ENCODE assay signal across 9 cellular contexts in genomic region chr16:29605593-29606205, GRCh38. TPM values are rescaled to one million over a fixed set of nuclear protein-coding genes. Genes with fewer than 3 reads are reported as not detected.
DNase-seq lines count a peak whose midpoint lies in the region; ATAC-seq and TF ChIP-seq lines count a peak whose summit lies in the region.
"Not testable (repeated sequence)": the region's sequence is repeated elsewhere in the genome, so short reads cannot be mapped to it uniquely, and the experiment has no call there.
"Had no signal": no experiment of that assay in that cellular context is flagged by ENCODE, and none has a peak within 500 bp of the region (broad histone marks: within the 10 kb centered on the region; RNA-seq: fewer than 3 reads in every experiment).

No MANE protein-coding gene starts in this region.

- H3K23ac ChIP-seq in IMR-90 (ENCODE audit: low read depth, low read length), result not testable (repeated sequence)

- not testable (repeated sequence) for H3K27me3 Mint-ChIP-seq in activated CD8-positive, alpha-beta T cell treated with anti-CD3 and anti-CD28 coated beads for 36 hours; brain; osteocyte (ENCODE audit: unreplicated experiment)

- H3K27ac Mint-ChIP-seq in activated CD8-positive, alpha-beta T cell treated with anti-CD3 and anti-CD28 coated beads for 36 hours, result peak overlapping the region; percentile 34
- H3K27ac Mint-ChIP-seq in brain, result peak overlapping the region in 4 of 5 experiments; percentile 30 to 77 (median 40)
- not testable (repeated sequence) for H3K27ac Mint-ChIP-seq in osteocyte (ENCODE audit: unreplicated experiment)

- intact Hi-C loops in IMR-90 (cut with micrococcal nuclease); activated CD8-positive, alpha-beta T cell treated with anti-CD3 and anti-CD28 coated beads for 36 hours (cut with micrococcal nuclease); right lobe of liver (cut with DNase I): not testable (repeated sequence)

- TF ChIP-seq RAD21 in IMR-90 (IDR thresholded peaks at IDR 0.05; ENCODE audit: low read length), result not testable (repeated sequence)

- H3K4ac ChIP-seq in IMR-90 (ENCODE audit: low read depth, low read length), result not testable (repeated sequence)

- CTCF ChIA-PET in IMR-90 (lab: Yijun Ruan, JAX); activated CD8-positive, alpha-beta T cell treated with anti-CD3 and anti-CD28 coated beads for 36 hours (lab: Charles Lee): not testable (repeated sequence)

- not testable (repeated sequence) for H3K36me3 ChIP-seq in BLaER1; IMR-90 (ENCODE audit: control insufficient read depth, insufficient read depth, low read length); gastroesophageal sphincter; right lobe of liver; skeletal muscle tissue (ENCODE audit: control insufficient read depth in 3 of 3, insufficient read depth in 3 of 3, low read length in 3 of 3)

- not testable (repeated sequence) for DNase-seq in IMR-90; activated CD8-positive, alpha-beta T cell treated with anti-CD3 and anti-CD28 coated beads for 36 hours
- peak in 1 of 3 donors; percentile 83 for DNase-seq in right lobe of liver
- DNase-seq in osteocyte (ENCODE audit: extremely low spot score, unreplicated experiment), result peak; percentile 42

- not testable (repeated sequence) for H2AK9ac ChIP-seq in IMR-90 (replicated peaks; ENCODE audit: low read depth, low read length, poor library complexity)

- not testable (repeated sequence) for H3K9me3 Mint-ChIP-seq in activated CD8-positive, alpha-beta T cell treated with anti-CD3 and anti-CD28 coated beads for 36 hours; brain; osteocyte (ENCODE audit: unreplicated experiment)

- H3K36me3 Mint-ChIP-seq in activated CD8-positive, alpha-beta T cell treated with anti-CD3 and anti-CD28 coated beads for 36 hours (ENCODE audit: low read depth), result peaks cover 34% of the 10 kb centered on the region
- H3K36me3 Mint-ChIP-seq in brain; osteocyte (ENCODE audit: unreplicated experiment): not testable (repeated sequence)

- H2BK20ac ChIP-seq in IMR-90 (ENCODE audit: low read depth, low read length), result not testable (repeated sequence)

- H3K4me2 ChIP-seq in BLaER1, result peak overlapping the region; percentile 56
- H3K4me2 ChIP-seq in IMR-90 (ENCODE audit: low read depth, low read length), result not testable (repeated sequence)

- not testable (repeated sequence) for H2AK5ac ChIP-seq in IMR-90 (ENCODE audit: low read depth, low read length)

- dilution Hi-C loops in IMR-90 (cut with HindIII; ENCODE audit: low sequenced_read_pairs, unreplicated experiment), result not testable (repeated sequence)

- not testable (repeated sequence) for H3K9me3 ChIP-seq in BLaER1; IMR-90 (ENCODE audit: control insufficient read depth, insufficient read depth, low read length); gastroesophageal sphincter; right lobe of liver; skeletal muscle tissue (ENCODE audit: control insufficient read depth in 3 of 3, low read length in 3 of 3)

- not testable (repeated sequence) for H3K14ac ChIP-seq in IMR-90 (replicated peaks; ENCODE audit: low read depth, low read length)

- TF ChIP-seq POLR2A in IMR-90 (IDR thresholded peaks at IDR 0.05; ENCODE audit: low read depth, low read length); gastroesophageal sphincter (IDR thresholded peaks at IDR 0.05); right lobe of liver (IDR thresholded peaks at IDR 0.05): not testable (repeated sequence)

- not testable (repeated sequence) for H4K91ac ChIP-seq in IMR-90 (ENCODE audit: insufficient read depth, low read depth, low read length)

- H2BK5ac ChIP-seq in IMR-90 (ENCODE audit: low read depth, low read length, poor library complexity, severe bottlenecking), result peak overlapping the region; percentile 59

- H3K27ac ChIP-seq in BLaER1; IMR-90 (ENCODE audit: insufficient read depth, low read length); right lobe of liver: not testable (repeated sequence)
- H3K27ac ChIP-seq in gastroesophageal sphincter (peak overlapping the region in 3 of 4 donors; percentile 64 to 75 (median 74)), skeletal muscle tissue (ENCODE audit: low read depth, low read length) (peak overlapping the region; percentile 78)

- not testable (repeated sequence) for H3K9ac ChIP-seq in BLaER1; IMR-90 (ENCODE audit: low read depth, low read length)
- peak overlapping the region in 1 of 3 donors; percentile 45 for H3K9ac ChIP-seq in skeletal muscle tissue (ENCODE audit: low read depth in 1 of 3, low read length in 3 of 3)

- POLR2A ChIA-PET in IMR-90 (lab: Charles Lee; ENCODE audit: unreplicated experiment); activated CD8-positive, alpha-beta T cell treated with anti-CD3 and anti-CD28 coated beads for 36 hours (lab: Charles Lee): not testable (repeated sequence)

- H3K56ac ChIP-seq in IMR-90 (ENCODE audit: extremely low read depth, insufficient read depth, low read length), result not testable (repeated sequence)

- BruUV-seq in IMR-90 (replicated peaks; lab: Mats Ljungman, UMichigan), result not testable (repeated sequence)

- in situ Hi-C loops in IMR-90 (cut with MboI; ENCODE audit: low sequenced_read_pairs), result not testable (repeated sequence)

- not testable (repeated sequence) for ATAC-seq in IMR-90 (ENCODE audit: low read depth); activated CD8-positive, alpha-beta T cell treated with anti-CD3 and anti-CD28 coated beads for 36 hours; gastroesophageal sphincter
- peak; percentile 23 to 75 (median 42) for ATAC-seq in right lobe of liver

- peaks cover 3 to 48% of the 10 kb centered on the region in 2 experiments; a peak in 3 of 4 replicates for H3K79me1 ChIP-seq in IMR-90 (ENCODE audit: low read depth in 1 of 2, low read length in 2 of 2)

- not testable (repeated sequence) for TF ChIP-seq CTCF in IMR-90 (conservative IDR thresholded peaks at IDR 0.05; ENCODE audit: low read depth, low read length); activated CD8-positive, alpha-beta T cell treated with anti-CD3 and anti-CD28 coated beads for 36 hours (IDR thresholded peaks at IDR 0.05); brain (conservative IDR thresholded peaks at IDR 0.05); gastroesophageal sphincter (IDR thresholded peaks at IDR 0.05); right lobe of liver (IDR thresholded peaks at IDR 0.05); osteocyte (IDR thresholded peaks at IDR 0.05)

- not testable (repeated sequence) for H2BK15ac ChIP-seq in IMR-90 (ENCODE audit: low read depth, low read length)

- H3K4me1 ChIP-seq in BLaER1 (peaks cover 82% of the 10 kb centered on the region), IMR-90 (ENCODE audit: control insufficient read depth, insufficient read depth, low read length) (peaks cover 11% of the 10 kb centered on the region), gastroesophageal sphincter (peaks cover 4 to 62% (median 14%) of the 10 kb centered on the region in 3 donors), right lobe of liver (peaks cover 0 to 21% (median 0%) of the 10 kb centered on the region in 4 donors), skeletal muscle tissue (ENCODE audit: control insufficient read depth in 3 of 3, insufficient read depth in 3 of 3, low read length in 3 of 3) (peaks cover 3 to 40% (median 19%) of the 10 kb centered on the region in 3 donors)

- H3K27me3 ChIP-seq in BLaER1; IMR-90 (ENCODE audit: control insufficient read depth, insufficient read depth, low read length); gastroesophageal sphincter; right lobe of liver; skeletal muscle tissue (ENCODE audit: control insufficient read depth in 3 of 3, insufficient read depth in 3 of 3, low read length in 3 of 3): not testable (repeated sequence)

- H3K9me1 ChIP-seq in IMR-90 (ENCODE audit: insufficient read depth, low read length), result not testable (repeated sequence)

- not testable (repeated sequence) for H4K8ac ChIP-seq in IMR-90 (ENCODE audit: low read depth in 2 of 2, low read length in 2 of 2)

- H4K20me1 ChIP-seq in BLaER1, result peaks cover 100% of the 10 kb centered on the region
- H4K20me1 ChIP-seq in IMR-90 (ENCODE audit: insufficient read depth, low read length), result peaks cover 43% of the 10 kb centered on the region

- not testable (repeated sequence) for H2BK120ac ChIP-seq in IMR-90 (ENCODE audit: low read depth, low read length)

- not testable (repeated sequence) for H3K4me3 Mint-ChIP-seq in activated CD8-positive, alpha-beta T cell treated with anti-CD3 and anti-CD28 coated beads for 36 hours; brain; osteocyte (ENCODE audit: unreplicated experiment)

- not testable (repeated sequence) for H2AFZ ChIP-seq in IMR-90 (replicated peaks; ENCODE audit: low read length, poor library complexity)

- WGBS in IMR-90 (ENCODE audit: extremely low coverage in 2 of 2, insufficient read length in 1 of 2), 2 experiments, result 100% methylated on average over 3 of the region's 16 CpGs; no CpG with 5 or more reads in 1 of the 2 experiments
- no CpG with 5 or more reads among the region's 16 CpGs for whole genome bisulfite sequencing in gastroesophageal sphincter (ENCODE audit: low coverage in 1 of 2), 2 donors
- WGBS in right lobe of liver (ENCODE audit: insufficient coverage, low coverage, low lambda C conversion rate, missing lambda C conversion rate), result 40% methylated on average over 3 of the region's 16 CpGs

- H3K4me3 ChIP-seq in BLaER1; IMR-90 (ENCODE audit: insufficient read depth, low read depth, low read length); gastroesophageal sphincter; right lobe of liver; skeletal muscle tissue (ENCODE audit: low read length in 3 of 3): not testable (repeated sequence)

- TF ChIP-seq EP300 in gastroesophageal sphincter (IDR thresholded peaks at IDR 0.05), result not testable (repeated sequence)

- peak overlapping the region; percentile 40; the same call in 1 of the 2 replicates for H3K18ac ChIP-seq in IMR-90 (ENCODE audit: low read depth, low read length)

- H3K4me1 Mint-ChIP-seq in activated CD8-positive, alpha-beta T cell treated with anti-CD3 and anti-CD28 coated beads for 36 hours (ENCODE audit: low read depth), result peaks cover 60% of the 10 kb centered on the region
- H3K4me1 Mint-ChIP-seq in brain (peaks cover 53% of the 10 kb centered on the region), osteocyte (ENCODE audit: unreplicated experiment) (peaks cover 28% of the 10 kb centered on the region)

- not testable (repeated sequence) for H4K5ac ChIP-seq in IMR-90 (ENCODE audit: low read depth, low read length)

RNA-seq across cellular contexts. Expression of gene SPN, which starts 57.3 kb away (rescaled TPM):
- total RNA-seq in IMR-90 (2012; rRNA removed) (not detected in 2 replicates), gastroesophageal sphincter (1 to 10 TPM in 3 of 4 donors, not detected in 1; 1.2 to 2.3 (median 2.0) TPM), right lobe of liver (1 to 10 TPM in 4 of 6 experiments, under 1 TPM in 2; 0.60 to 3.3 (median 1.4) TPM), osteocyte (not detected in 2 replicates), skeletal muscle tissue (1.0 TPM)
- polyA plus RNA-seq in IMR-90 (2012; rRNA removed) (not detected in 2 replicates), brain (ENCODE audit: insufficient read depth, low read depth, low replicate concordance) (0.37 TPM)
- not detected in 2 replicates for polyA plus RNA-seq in IMR-90 (2012; cell fraction: cytosol; rRNA removed)
- not detected in 2 replicates for polyA plus RNA-seq in IMR-90 (2012; cell fraction: nucleus; rRNA removed; ENCODE audit: low replicate concordance)
- 100 to 1,000 TPM; 110 to 119 TPM for total RNA-seq in activated CD8-positive, alpha-beta T cell treated with anti-CD3 and anti-CD28 coated beads for 36 hours
- polyA plus RNA-seq: BJ had no signal

Comparison
In these comparisons a context has a peak if more than half of its experiments do, and no peak if none do; other contexts are left out.
1. RNA of gene SPN, which starts 57.3 kb away (total RNA-seq): 110 to 119 TPM in activated CD8-positive, alpha-beta T cell treated with anti-CD3 and anti-CD28 coated beads for 36 hours; 1.2 to 2.3 TPM in gastroesophageal sphincter, 0.60 to 3.3 TPM in right lobe of liver, 1.0 TPM in skeletal muscle tissue (single experiment), not detected in IMR-90 and not detected in osteocyte; every median in the first group is over 10 times any median in the second.